In the genomic region with DNA sequence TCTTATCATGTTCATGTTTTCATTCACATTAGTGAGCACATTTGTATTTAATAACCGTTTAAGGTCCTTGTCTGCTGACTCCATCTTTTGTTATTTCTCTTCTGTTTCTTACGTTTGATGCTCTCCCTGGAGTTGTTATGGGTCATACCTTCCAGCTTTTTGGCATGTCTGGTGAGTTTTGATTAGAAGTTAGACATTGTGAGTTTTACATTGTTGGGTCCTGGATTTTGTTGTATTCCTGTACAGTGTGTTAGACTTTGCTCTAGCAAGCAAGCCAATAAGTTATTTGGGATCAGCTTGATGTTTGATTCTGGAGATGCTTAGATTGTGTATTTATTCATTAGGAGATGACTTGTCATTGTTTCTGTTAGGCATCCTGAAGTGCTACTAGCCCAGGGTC, we compare ENCODE assay signal across 34 cellular contexts. TPM values are rescaled to one million over a fixed set of nuclear protein-coding genes. Genes with fewer than 3 reads are reported as not detected.
"Had no signal": no experiment of that assay in that cellular context is flagged by ENCODE, and none has a peak within 500 bp of the region (broad histone marks: within the 10 kb centered on the region; RNA-seq: fewer than 3 reads in every experiment).

No MANE protein-coding gene starts in this region.

- H3K4me1 ChIP-seq: adrenal gland, ascending aorta, body of pancreas, breast epithelium had no signal

- H3K27ac ChIP-seq: adrenal gland, ascending aorta, body of pancreas, brain microvascular endothelial cell, breast epithelium, cardiac muscle cell had no signal

- DNase-seq: activated effector memory CD4-positive, alpha-beta T cell treated with anti-CD3 and anti-CD28 coated beads, Interleukin-2, amount 50 U/mL, for 16 hours; activated effector memory CD4-positive, alpha-beta T cell treated with Interleukin-2 at 50 U/mL for 16 hours; activated gamma-delta T cell; activated gamma-delta T cell treated with Interleukin-2 at 50 U/mL for 16 hours; activated naive CD4-positive, alpha-beta T cell; activated naive CD4-positive, alpha-beta T cell treated with anti-CD3 and anti-CD28 coated beads for 36 hours; activated naive CD4-positive, alpha-beta T cell treated with anti-CD3 and anti-CD28 coated beads, Interleukin-2, amount 10 ng/mL, durations not matched to agents 7 days and 5 days; activated naive CD4-positive, alpha-beta T cell treated with anti-CD3 and anti-CD28 coated beads, Interleukin-2, amount 50 U/mL, for 16 hours; activated naive CD4-positive, alpha-beta T cell treated with Interleukin-2 at 50 U/mL for 16 hours; activated naive CD8-positive, alpha-beta T cell treated with anti-CD3 and anti-CD28 coated beads for 36 hours; activated naive CD8-positive, alpha-beta T cell treated with anti-CD3 and anti-CD28 coated beads, Interleukin-2, amount 10 ng/mL, durations not matched to agents 7 days and 5 days; activated naive CD8-positive, alpha-beta T cell treated with anti-CD3 and anti-CD28 coated beads, Interleukin-2, amount 50 U/mL, for 24 hours; activated T-cell treated with anti-CD3 and anti-CD28 coated beads, Interleukin-2, amount 50 U/mL, for 1 hour; activated T-cell treated with anti-CD3 and anti-CD28 coated beads, Interleukin-2, amount 50 U/mL, for 24 hours; activated T-cell treated with anti-CD3 and anti-CD28 coated beads, Interleukin-2, amount 50 U/mL, for 4 hours; activated T-cell treated with anti-CD3 and anti-CD28 coated beads, Interleukin-2, amount 50 U/mL, for 48 hours; activated T-cell treated with anti-CD3 and anti-CD28 coated beads, Interleukin-2, amount 50 U/mL, for 72 hours; adrenal gland; amniotic stem cell; amygdala; anterior cingulate cortex; aorta; body of pancreas; brain microvascular endothelial cell; caudate nucleus; central memory CD4-positive, alpha-beta T cell; cerebellar nuclear complex had no signal

- H3K27me3 ChIP-seq: adrenal gland, ascending aorta, body of pancreas, brain microvascular endothelial cell, breast epithelium had no signal

- H3K36me3 ChIP-seq: adrenal gland, ascending aorta, breast epithelium, cardiac muscle cell had no signal

- H3K9me3 ChIP-seq: adrenal gland, body of pancreas had no signal

- H3K4me3 ChIP-seq: adrenal gland, ascending aorta, body of pancreas, breast epithelium, cardiac muscle cell had no signal

RNA-seq across cellular contexts. Expression of a gene that starts 16.9 kb away (rescaled TPM):
- total RNA-seq: activated T-cell treated with anti-CD3 and anti-CD28 coated beads, Interleukin-2, amount 50 U/mL, for 4 hours; activated T-helper 2 cell treated with anti-CD3 and anti-CD28 coated beads, Interferon-gamma antibody, Interleukin-2, Interleukin-4, amounts not matched to agents 10 μg/mL and 5 μg/mL and 100 μg/mL, durations not matched to agents 14 hours and 24 hours and 36 hours; astrocyte; body of pancreas; cardiac muscle cell; cardiac septum; cerebellum had no signal
- polyA plus RNA-seq: cardiac muscle cell had no signal

RNA-seq across cellular contexts. Expression of a gene that starts 27.9 kb away (rescaled TPM):
- total RNA-seq: aorta, ascending aorta, body of pancreas, cardiac septum had no signal
- polyA plus RNA-seq: aorta had no signal

RNA-seq across cellular contexts. Expression of a gene that starts 36.5 kb away (rescaled TPM):
- total RNA-seq: ascending aorta had no signal
